Comparison of ENCODE assay signal across 8 cellular contexts in genomic region chr2:235595420-235596010, GRCh38.
DNase-seq lines count a peak whose midpoint lies in the region; ATAC-seq and TF ChIP-seq lines count a peak whose summit lies in the region.

No MANE protein-coding gene starts in this region.

- no peak overlapping the region for H2AFZ ChIP-seq in SK-N-SH (ENCODE audit: low read depth)

- H4K20me1 ChIP-seq in SK-N-SH (ENCODE audit: insufficient read depth) = peaks cover 30% of the 10 kb centered on the region

- H3F3A ChIP-seq in SK-N-SH (replicated peaks; ENCODE audit: insufficient read depth) = no peaks in the 10 kb centered on the region

- CTCF ChIA-PET in SK-N-SH (lab: Yijun Ruan, JAX) = interaction anchor here (0.5 to 11.1 kb wide), 68 partner anchors 9 to 1050 kb away, joined by 3 to 301 read pairs (median 4); partner anchors contain the start of gene AGAP1

- no peaks in the 10 kb centered on the region for H3K27me3 ChIP-seq in SK-N-SH (ENCODE audit: insufficient read depth)

- H3K9me3 ChIP-seq in SK-N-SH = no peaks in the 10 kb centered on the region

- TF ChIP-seq CTCF in SK-N-SH (IDR thresholded peaks at IDR 0.05) = peak; percentile 90

- peaks cover 7% of the 10 kb centered on the region; the same call in 1 of the 2 replicates for H3K79me2 ChIP-seq in SK-N-SH (ENCODE audit: insufficient read depth)

- no peaks in the 10 kb centered on the region for H3K36me3 ChIP-seq in SK-N-SH (replicated peaks in 1 of 2; ENCODE audit: control insufficient read depth in 1 of 2, insufficient read depth in 2 of 2, low read length in 1 of 2)

- WGBS in SK-N-SH (ENCODE audit: low lambda C conversion rate) = 42% methylated on average over 10 of the region's 10 CpGs

- peak; percentile 96 for TF ChIP-seq RAD21 in SK-N-SH (IDR thresholded peaks at IDR 0.05; ENCODE audit: low read length)

- H3K4me1 ChIP-seq in SK-N-SH (ENCODE audit: control insufficient read depth in 1 of 2, insufficient read depth in 2 of 2, low read depth in 1 of 2, low read length in 1 of 2) = peaks cover 0 to 4% of the 10 kb centered on the region in 2 experiments; a peak in 1 of 4 replicates

- no peak overlapping the region for H3K4me2 ChIP-seq in SK-N-SH

- H3K9ac ChIP-seq in SK-N-SH = no peak overlapping the region

- H3K27ac ChIP-seq in SK-N-SH (ENCODE audit: low read depth in 2 of 2, low read length in 1 of 2) = no peak overlapping the region

- no peaks in the 10 kb centered on the region for H3K9me2 ChIP-seq in SK-N-SH

- no peak overlapping the region; a peak in 1 of 4 replicates for H3K4me3 ChIP-seq in SK-N-SH (ENCODE audit: low read depth in 2 of 2, low read length in 1 of 2)

- no peak for ATAC-seq in HG03439 (IDR thresholded peaks at IDR 0.05; ENCODE audit: unreplicated experiment)

- DNase-seq in activated T-cell treated with anti-CD3 and anti-CD28 coated beads for 24 hours (ENCODE audit: low read depth) (peak; percentile 25), activated T-cell treated with anti-CD3 and anti-CD28 coated beads for 4 hours (no peak), LoVo (ENCODE audit: low spot score) (peak; percentile 43), SK-N-SH (peak; percentile 83), cerebellum (ENCODE audit: low spot score) (peak; percentile 73), kidney tubule cell (ENCODE audit: low spot score) (peak; percentile 68)
- DNase-seq in stimulated activated CD8-positive, alpha-beta memory T cell treated with anti-CD3 and anti-CD28 coated beads, Interleukin-4, amount 100 ng/mL, for 48 hours = peak; percentile 69

- no peak for TF ChIP-seq EP300 in SK-N-SH (IDR thresholded peaks at IDR 0.05; ENCODE audit: borderline replicate concordance in 1 of 2, low read depth in 1 of 2, low read length in 1 of 2)

- POLR2A ChIA-PET in SK-N-SH (lab: Yijun Ruan, JAX) = interaction anchor here (0.8 to 1.6 kb wide), 3 partner anchors 44 to 151 kb away, joined by 3 to 5 read pairs (median 3); no protein-coding TSS in a partner anchor

TF ChIP-seq in SK-N-SH, 30 proteins besides CTCF, POLR2A, EP300 and RAD21 (continues in another document):
- TF ChIP-seq REST (IDR thresholded peaks at IDR 0.05; ENCODE audit: low read depth, low read length) (no peak), FOXM1 (IDR thresholded peaks at IDR 0.05; ENCODE audit: low read depth) (no peak), POLR2AphosphoS5 (IDR thresholded peaks at IDR 0.05; ENCODE audit: low read depth, low read length) (no peak), MXI1 (IDR thresholded peaks at IDR 0.05; ENCODE audit: low read depth, low read length) (peak; percentile 82), JUND (IDR thresholded peaks at IDR 0.05) (no peak), TCF12 (IDR thresholded peaks at IDR 0.05) (no peak), RXRA (IDR thresholded peaks at IDR 0.05; ENCODE audit: borderline replicate concordance, low read depth) (no peak), PBX3 (IDR thresholded peaks at IDR 0.05) (no peak), TAF1 (IDR thresholded peaks at IDR 0.05; ENCODE audit: borderline replicate concordance, low read depth, low read length) (no peak), FOXJ3 (CRISPR knock-in tag; IDR thresholded peaks at IDR 0.05) (peak; percentile 40; the same call in 1 of the 2 replicates), RCOR1 (IDR thresholded peaks at IDR 0.05; ENCODE audit: low read length) (0 out of 2 replicates have a peak, but pooled peaks have one; percentile 40), TEAD4 (IDR thresholded peaks at IDR 0.05; ENCODE audit: borderline replicate concordance, insufficient read depth) (no peak), CHD2 (IDR thresholded peaks at IDR 0.05; ENCODE audit: low read length, partially characterized antibody) (peak; percentile 49), ELF1 (IDR thresholded peaks at IDR 0.05) (no peak), SMC3 (IDR thresholded peaks at IDR 0.05; ENCODE audit: low read depth, low read length) (peak; percentile 99), GABPA (IDR thresholded peaks at IDR 0.05; ENCODE audit: low read depth) (no peak), SIN3A (IDR thresholded peaks at IDR 0.05; ENCODE audit: borderline replicate concordance, low read depth, low read length) (no peak), GATA2 (CRISPR knock-in tag; IDR thresholded peaks at IDR 0.05) (no peak), MEF2A (IDR thresholded peaks at IDR 0.05; ENCODE audit: borderline replicate concordance, low read depth) (no peak), YY1 (IDR thresholded peaks at IDR 0.05; ENCODE audit: low read depth) (no peak), NFIC (IDR thresholded peaks at IDR 0.05; ENCODE audit: borderline replicate concordance) (no peak), EZH2phosphoT487 (IDR thresholded peaks at IDR 0.05; ENCODE audit: borderline replicate concordance, low read depth) (no peak)
- TF ChIP-seq, protein P1, sequence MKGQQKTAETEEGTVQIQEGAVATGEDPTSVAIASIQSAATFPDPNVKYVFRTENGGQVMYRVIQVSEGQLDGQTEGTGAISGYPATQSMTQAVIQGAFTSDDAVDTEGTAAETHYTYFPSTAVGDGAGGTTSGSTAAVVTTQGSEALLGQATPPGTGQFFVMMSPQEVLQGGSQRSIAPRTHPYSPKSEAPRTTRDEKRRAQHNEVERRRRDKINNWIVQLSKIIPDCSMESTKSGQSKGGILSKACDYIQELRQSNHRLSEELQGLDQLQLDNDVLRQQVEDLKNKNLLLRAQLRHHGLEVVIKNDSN (IDR thresholded peaks at IDR 0.05; ENCODE audit: borderline replicate concordance, low read depth) = no peak
- TF ChIP-seq, protein P2, sequence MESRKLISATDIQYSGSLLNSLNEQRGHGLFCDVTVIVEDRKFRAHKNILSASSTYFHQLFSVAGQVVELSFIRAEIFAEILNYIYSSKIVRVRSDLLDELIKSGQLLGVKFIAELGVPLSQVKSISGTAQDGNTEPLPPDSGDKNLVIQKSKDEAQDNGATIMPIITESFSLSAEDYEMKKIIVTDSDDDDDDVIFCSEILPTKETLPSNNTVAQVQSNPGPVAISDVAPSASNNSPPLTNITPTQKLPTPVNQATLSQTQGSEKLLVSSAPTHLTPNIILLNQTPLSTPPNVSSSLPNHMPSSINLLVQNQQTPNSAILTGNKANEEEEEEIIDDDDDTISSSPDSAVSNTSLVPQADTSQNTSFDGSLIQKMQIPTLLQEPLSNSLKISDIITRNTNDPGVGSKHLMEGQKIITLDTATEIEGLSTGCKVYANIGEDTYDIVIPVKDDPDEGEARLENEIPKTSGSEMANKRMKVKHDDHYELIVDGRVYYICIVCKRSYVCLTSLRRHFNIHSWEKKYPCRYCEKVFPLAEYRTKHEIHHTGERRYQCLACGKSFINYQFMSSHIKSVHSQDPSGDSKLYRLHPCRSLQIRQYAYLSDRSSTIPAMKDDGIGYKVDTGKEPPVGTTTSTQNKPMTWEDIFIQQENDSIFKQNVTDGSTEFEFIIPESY (IDR thresholded peaks at IDR 0.05; ENCODE audit: borderline replicate concordance, low read depth) = no peak
- TF ChIP-seq, protein P3, sequence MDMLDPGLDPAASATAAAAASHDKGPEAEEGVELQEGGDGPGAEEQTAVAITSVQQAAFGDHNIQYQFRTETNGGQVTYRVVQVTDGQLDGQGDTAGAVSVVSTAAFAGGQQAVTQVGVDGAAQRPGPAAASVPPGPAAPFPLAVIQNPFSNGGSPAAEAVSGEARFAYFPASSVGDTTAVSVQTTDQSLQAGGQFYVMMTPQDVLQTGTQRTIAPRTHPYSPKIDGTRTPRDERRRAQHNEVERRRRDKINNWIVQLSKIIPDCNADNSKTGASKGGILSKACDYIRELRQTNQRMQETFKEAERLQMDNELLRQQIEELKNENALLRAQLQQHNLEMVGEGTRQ (IDR thresholded peaks at IDR 0.05; ENCODE audit: borderline replicate concordance, low read depth, low read length) = no peak
- TF ChIP-seq, protein P4, sequence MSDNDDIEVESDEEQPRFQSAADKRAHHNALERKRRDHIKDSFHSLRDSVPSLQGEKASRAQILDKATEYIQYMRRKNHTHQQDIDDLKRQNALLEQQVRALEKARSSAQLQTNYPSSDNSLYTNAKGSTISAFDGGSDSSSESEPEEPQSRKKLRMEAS (IDR thresholded peaks at IDR 0.05; ENCODE audit: low read depth) = peak; percentile 30; the same call in 1 of the 2 replicates
